In the genomic region with DNA sequence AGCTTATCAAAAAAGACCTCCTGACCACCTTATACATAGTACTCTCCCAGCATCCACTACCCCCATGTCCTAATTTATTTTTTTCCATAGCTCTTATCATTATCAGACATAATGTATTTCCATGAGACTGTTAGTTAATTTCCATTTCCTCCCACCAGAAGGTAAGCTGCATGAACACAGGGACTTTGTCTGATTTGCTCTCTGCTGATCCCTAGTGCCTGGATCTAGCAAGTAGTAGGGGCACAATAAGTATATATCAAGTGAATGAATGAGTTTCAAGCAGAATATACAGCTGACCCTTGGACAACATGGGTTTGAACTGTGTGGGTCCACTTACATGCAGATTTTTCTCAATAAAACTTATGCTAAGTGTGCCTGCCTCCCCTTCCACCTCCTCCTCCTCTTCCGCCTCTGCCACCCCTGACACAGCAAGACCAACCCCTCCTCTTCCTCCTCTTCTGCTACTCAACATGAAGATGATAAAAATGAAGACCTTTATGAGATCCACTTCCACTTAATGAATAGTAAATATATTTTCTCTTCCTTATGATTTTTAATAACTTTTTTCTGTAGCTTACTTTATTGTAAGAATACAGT, we compare ENCODE assay signal across 14 cellular contexts. TPM values are rescaled to one million over a fixed set of nuclear protein-coding genes. Genes with fewer than 3 reads are reported as not detected.
DNase-seq lines count a peak whose midpoint lies in the region; ATAC-seq, FAIRE-seq and TF ChIP-seq lines count a peak whose summit lies in the region.
"Had no signal": no experiment of that assay in that cellular context is flagged by ENCODE, and none has a peak within 500 bp of the region (broad histone marks: within the 10 kb centered on the region; RNA-seq: fewer than 3 reads in every experiment).

No MANE protein-coding gene starts in this region.

- TF ChIP-seq CTCF in right atrium auricular region (IDR thresholded peaks at IDR 0.05) (peak in 1 of 2 donors; percentile 41), cardiac fibroblast (IDR thresholded peaks at IDR 0.05; ENCODE audit: low read depth, low read length) (peak; percentile 42), kidney epithelial cell (IDR thresholded peaks at IDR 0.05; ENCODE audit: insufficient read depth, low read length, poor library complexity, severe bottlenecking) (peak; percentile 28)

- no peaks in the 10 kb centered on the region for H3K9me3 ChIP-seq in right atrium auricular region
- H3K9me3 ChIP-seq: A549 had no signal

- ATAC-seq in Right ventricle myocardium superior (ENCODE audit: poor library complexity): peak; percentile 63
- ATAC-seq in activated T-cell treated with anti-CD3 and anti-CD28 coated beads, Interleukin-2, amount 50 U/mL, for 72 hours (replicated peaks in 1 of 2): no peak
- ATAC-seq: A549 had no signal

- no peak for FAIRE-seq in H54 (lab: Jason Lieb, UNC)
- FAIRE-seq: A549, RCC 7860 had no signal

- H3K9me3 Mint-ChIP-seq in activated T-cell treated with anti-CD3 and anti-CD28 coated beads, Interleukin-2, amount 50 U/mL, for 72 hours: no peaks in the 10 kb centered on the region
- H3K9me3 Mint-ChIP-seq: mesothelial cell of epicardium had no signal

- H3K27ac ChIP-seq in right atrium auricular region: no peak overlapping the region
- H3K27ac ChIP-seq: A549 had no signal

- H3K4me3 ChIP-seq in right atrium auricular region: no peak overlapping the region
- no peak overlapping the region for H3K4me3 ChIP-seq in cardiac fibroblast (replicated peaks in 1 of 2; ENCODE audit: low read depth in 2 of 2, low read length in 2 of 2)
- no peak overlapping the region for H3K4me3 ChIP-seq in kidney epithelial cell (ENCODE audit: low read depth, low read length)
- H3K4me3 ChIP-seq: A549 had no signal

- H3K27ac Mint-ChIP-seq in activated T-cell treated with anti-CD3 and anti-CD28 coated beads, Interleukin-2, amount 50 U/mL, for 72 hours: no peak overlapping the region
- H3K27ac Mint-ChIP-seq: mesothelial cell of epicardium had no signal

- no peaks in the 10 kb centered on the region for H3K4me1 Mint-ChIP-seq in activated T-cell treated with anti-CD3 and anti-CD28 coated beads, Interleukin-2, amount 50 U/mL, for 72 hours (ENCODE audit: low read depth)
- H3K4me1 Mint-ChIP-seq: mesothelial cell of epicardium had no signal

- H3K36me3 Mint-ChIP-seq in activated T-cell treated with anti-CD3 and anti-CD28 coated beads, Interleukin-2, amount 50 U/mL, for 72 hours (ENCODE audit: insufficient read depth in 2 of 2): no peaks in the 10 kb centered on the region
- H3K36me3 Mint-ChIP-seq: mesothelial cell of epicardium had no signal

- no peak for DNase-seq in Right ventricle myocardium superior
- DNase-seq in right atrium auricular region (ENCODE audit: low spot score): no peak
- peak; percentile 36 to 62 for DNase-seq in cardiac fibroblast (ENCODE audit: low read depth in 2 of 2)
- DNase-seq in kidney epithelial cell (ENCODE audit: low read depth): no peak
- no peak for DNase-seq in G401 (ENCODE audit: low spot score)
- DNase-seq in H54 (ENCODE audit: insufficient read length, low spot score): no peak
- no peak for DNase-seq in islet precursor cell
- no peak for DNase-seq in activated T-cell treated with anti-CD3 and anti-CD28 coated beads, Interleukin-2, amount 50 U/mL, for 72 hours
- DNase-seq: activated T-cell treated with anti-CD3 and anti-CD28 coated beads, Interleukin-2, amount 50 U/mL, for 1 hour; NCI-H2171 treated with DMSO at 0.1 percent for 48 hours had no signal

- H3K27me3 ChIP-seq in right atrium auricular region: no peaks in the 10 kb centered on the region
- H3K27me3 ChIP-seq in kidney epithelial cell (ENCODE audit: control insufficient read depth, insufficient read depth, low read length): peaks cover 2% of the 10 kb centered on the region

- no peaks in the 10 kb centered on the region for H3K27me3 Mint-ChIP-seq in activated T-cell treated with anti-CD3 and anti-CD28 coated beads, Interleukin-2, amount 50 U/mL, for 72 hours (ENCODE audit: low read depth)

- intact Hi-C loops in Right ventricle myocardium superior (cut with DNase I): loop anchor here (10.0 kb wide), 1 partner anchor 369 kb away; no protein-coding TSS in a partner anchor

- in situ Hi-C loops in G401 (cut with HindIII; ENCODE audit: low sequenced_read_pairs): no loop called here

- H3K4me3 Mint-ChIP-seq in activated T-cell treated with anti-CD3 and anti-CD28 coated beads, Interleukin-2, amount 50 U/mL, for 72 hours: no peak overlapping the region
- H3K4me3 Mint-ChIP-seq: mesothelial cell of epicardium had no signal

- H3K36me3 ChIP-seq in right atrium auricular region (no peaks in the 10 kb centered on the region), kidney epithelial cell (ENCODE audit: control insufficient read depth, insufficient read depth, low read length) (no peaks in the 10 kb centered on the region)

- H3K4me1 ChIP-seq in right atrium auricular region: no peaks in the 10 kb centered on the region
- H3K4me1 ChIP-seq: A549 had no signal

- no peak for TF ChIP-seq POLR2A in H54 (IDR thresholded peaks at IDR 0.05; ENCODE audit: low read depth, low read length)

RNA-seq across cellular contexts. Expression of gene CTAGE1, which starts 53.8 kb away (rescaled TPM):
- total RNA-seq in Right ventricle myocardium superior: not detected
- under 1 TPM in 1 of 2 donors, not detected in 1; 0.08 TPM for total RNA-seq in right atrium auricular region
- total RNA-seq in kidney epithelial cell: not detected in 2 replicates
- total RNA-seq in G401 (2014; rRNA removed; shearing (Covaris generic)): 0.03 TPM in 1 of 2 replicates, not detected in the other
- total RNA-seq in activated T-cell treated with anti-CD3 and anti-CD28 coated beads, Interleukin-2, amount 50 U/mL, for 72 hours: not detected
- total RNA-seq: skeletal muscle tissue had no signal

Comparison
In these comparisons a context has a peak if more than half of its experiments do, and no peak if none do; other contexts are left out.
1. DNase-seq: peak in cardiac fibroblast (2 of 2); none in Right ventricle myocardium superior (single experiment), right atrium auricular region (single experiment), kidney epithelial cell (single experiment), G401 (single experiment), H54 (single experiment), islet precursor cell (single experiment) and activated T-cell treated with anti-CD3 and anti-CD28 coated beads, Interleukin-2, amount 50 U/mL, for 72 hours (0 of 2).